In genomic region chr9:129835860-129836223, GRCh38 we compare ENCODE assay signal across 8 cellular contexts. TPM values are rescaled to one million over a fixed set of nuclear protein-coding genes. Genes with fewer than 3 reads are reported as not detected.
DNase-seq lines count a peak whose midpoint lies in the region; ATAC-seq, FAIRE-seq and TF ChIP-seq lines count a peak whose summit lies in the region.

No MANE protein-coding gene starts in this region.

- H3K36me3 Mint-ChIP-seq in activated naive CD8-positive, alpha-beta T cell treated with anti-CD3 and anti-CD28 coated beads for 36 hours: peaks cover 35% of the 10 kb centered on the region

- H3K27ac Mint-ChIP-seq in activated naive CD8-positive, alpha-beta T cell treated with anti-CD3 and anti-CD28 coated beads for 36 hours: peak overlapping the region; percentile 91

- H3K27me3 Mint-ChIP-seq in activated naive CD8-positive, alpha-beta T cell treated with anti-CD3 and anti-CD28 coated beads for 36 hours: no peaks in the 10 kb centered on the region

- no peak for TF ChIP-seq POLR2A in A549 (IDR thresholded peaks at IDR 0.05; ENCODE audit: low read length)

- FAIRE-seq in A549 (lab: Jason Lieb, UNC): no peak

- no peak for TF ChIP-seq EP300 in A549 (IDR thresholded peaks at IDR 0.05)

- 7% methylated on average over 19 of the region's 19 CpGs for WGBS in A549 (ENCODE audit: missing lambda C conversion rate)

- H3K9me3 ChIP-seq in A549 (no peaks in the 10 kb centered on the region), thoracic aorta (no peaks in the 10 kb centered on the region)

- peak overlapping the region; percentile 93 for H3K4me3 Mint-ChIP-seq in activated naive CD8-positive, alpha-beta T cell treated with anti-CD3 and anti-CD28 coated beads for 36 hours

- H3K27ac ChIP-seq in A549: peak overlapping the region; percentile 79 to 90
- H3K27ac ChIP-seq in thoracic aorta: peak overlapping the region; percentile 92 to 95

- CTCF ChIA-PET in A549 (lab: Yijun Ruan, JAX): no interaction called here

- POLR2A ChIA-PET in A549 (lab: Yijun Ruan, JAX): no interaction called here

- no peaks in the 10 kb centered on the region for H3K9me3 Mint-ChIP-seq in activated naive CD8-positive, alpha-beta T cell treated with anti-CD3 and anti-CD28 coated beads for 36 hours

- no peak for TF ChIP-seq CTCF in A549 (IDR thresholded peaks at IDR 0.05)
- TF ChIP-seq CTCF in HFF-Myc (IDR thresholded peaks at IDR 0.05; ENCODE audit: low read depth, low read length, missing control alignments): no peak
- no peak for TF ChIP-seq CTCF in thoracic aorta (IDR thresholded peaks at IDR 0.05)

- ATAC-seq in A549 (peak; percentile 3 to 18; a peak in 5 of 6 replicates), thoracic aorta (ENCODE audit: insufficient number of reproducible peaks, low FRiP score, low read depth) (peak; percentile 8), sciatic nerve (no peak), HG03025 (IDR thresholded peaks at IDR 0.05; ENCODE audit: low FRiP score, unreplicated experiment) (no peak)

- peak in 1 of 2 experiments; percentile 17 for DNase-seq in A549 (ENCODE audit: low read depth in 1 of 2, low spot score in 1 of 2)
- no peak for DNase-seq in HFF-Myc (ENCODE audit: extremely low read depth, low read depth)
- no peak for DNase-seq in activated naive CD8-positive, alpha-beta T cell treated with anti-CD3 and anti-CD28 coated beads for 36 hours
- peak; percentile 61 for DNase-seq in islet precursor cell
- no peak for DNase-seq in thoracic aorta (ENCODE audit: low spot score)
- no peak for DNase-seq in sciatic nerve (ENCODE audit: low spot score)
- DNase-seq in COR-L47 (lab: John Stamatoyannopoulos, UW): no peak

- TF ChIP-seq RAD21 in A549 (conservative IDR thresholded peaks at IDR 0.05 in 1 of 2, IDR thresholded peaks at IDR 0.05 in 1 of 2): no peak

- peaks cover 52% of the 10 kb centered on the region for H3K4me1 Mint-ChIP-seq in activated naive CD8-positive, alpha-beta T cell treated with anti-CD3 and anti-CD28 coated beads for 36 hours

- peak overlapping the region; percentile 93 for H3K4me2 ChIP-seq in A549

- no peaks in the 10 kb centered on the region for H3K27me3 ChIP-seq in thoracic aorta (replicated peaks; ENCODE audit: insufficient read depth)

- H3K36me3 ChIP-seq in thoracic aorta: peaks cover 13% of the 10 kb centered on the region

- intact Hi-C loops in sciatic nerve (cut with DNase I): no loop called here

- H3K4me3 ChIP-seq in A549 (peak overlapping the region; percentile 96), HFF-Myc (replicated peaks; ENCODE audit: low read depth, low read length) (peak overlapping the region; percentile 97), thoracic aorta (peak overlapping the region; percentile 86)

- peaks cover 15% of the 10 kb centered on the region; the same call in 2 of the 3 replicates for H3K4me1 ChIP-seq in A549
- peaks cover 32 to 54% of the 10 kb centered on the region in 2 donors for H3K4me1 ChIP-seq in thoracic aorta (ENCODE audit: control insufficient read depth in 1 of 2, low read depth in 2 of 2)

TF ChIP-seq in A549, 52 proteins besides CTCF, POLR2A, EP300 and RAD21:
- TF ChIP-seq CEBPB (IDR thresholded peaks at IDR 0.05) (no peak), EHF (CRISPR knock-in tag; IDR thresholded peaks at IDR 0.05) (no peak), RCOR1 (IDR thresholded peaks at IDR 0.05; ENCODE audit: low read depth, low read length) (no peak), HOXB5 (CRISPR knock-in tag; IDR thresholded peaks at IDR 0.05) (no peak), CHD4 (IDR thresholded peaks at IDR 0.05; ENCODE audit: borderline replicate concordance) (no peak), BCL3 (IDR thresholded peaks at IDR 0.05) (no peak), RFX5 (IDR thresholded peaks at IDR 0.05) (no peak), HDAC2 (IDR thresholded peaks at IDR 0.05) (no peak), FOSB (CRISPR knock-in tag; IDR thresholded peaks at IDR 0.05) (no peak), HMGXB4 (CRISPR knock-in tag; IDR thresholded peaks at IDR 0.05; ENCODE audit: borderline replicate concordance) (no peak), RARB (CRISPR knock-in tag; IDR thresholded peaks at IDR 0.05) (no peak), NPAS2 (CRISPR knock-in tag; IDR thresholded peaks at IDR 0.05; ENCODE audit: borderline replicate concordance) (no peak), MAFK (IDR thresholded peaks at IDR 0.05; ENCODE audit: partially characterized antibody) (no peak), MYC (IDR thresholded peaks at IDR 0.05; ENCODE audit: borderline replicate concordance, low read length) (no peak), CBX2 (IDR thresholded peaks at IDR 0.05; ENCODE audit: borderline replicate concordance, low read depth) (no peak), KDM5A (IDR thresholded peaks at IDR 0.05) (no peak), CBX8 (IDR thresholded peaks at IDR 0.05) (no peak)

RNA-seq across cellular contexts. Expression of gene USP20, which starts 0.6 kb away (rescaled TPM):
- 3.8 and 3.9 TPM in 2 replicates for polyA plus RNA-seq in A549 (2011; rRNA removed)
- polyA plus RNA-seq in A549 (2012; cell fraction: cytosol; rRNA removed): 6.7 and 7.7 TPM in 2 replicates
- 27.3 and 32.5 TPM in 2 replicates for polyA plus RNA-seq in A549 (2012; cell fraction: nucleus; rRNA removed)
- polyA plus RNA-seq in A549 (2017; fragmentation: RNase III; extraction: RNeasy Plus Mini Kit Qiagen cat#74134 plus additional on column Dnase treatment): 5.0 to 5.9 TPM (median 5.9 TPM) in 3 replicates
- 6.6 and 8.8 TPM in 2 replicates for polyA minus RNA-seq in A549 (2011; rRNA and poly(A)+ RNA removed)
- 10 to 100 TPM; 51.1 to 55.4 TPM for total RNA-seq in activated naive CD8-positive, alpha-beta T cell treated with anti-CD3 and anti-CD28 coated beads for 36 hours
- 10 to 100 TPM; 47.8 to 51.2 TPM for total RNA-seq in thoracic aorta
- 28.7 TPM for total RNA-seq in sciatic nerve

RNA-seq across cellular contexts. Expression of gene C9orf78, which starts 0.8 kb away (rescaled TPM):
- polyA plus RNA-seq in A549 (2011; rRNA removed): 58.0 and 91.4 TPM in 2 replicates
- polyA plus RNA-seq in A549 (2012; cell fraction: cytosol; rRNA removed): 34.3 and 38.0 TPM in 2 replicates
- polyA plus RNA-seq in A549 (2012; cell fraction: nucleus; rRNA removed): 6.0 and 10.5 TPM in 2 replicates
- 111 to 131 TPM (median 127 TPM) in 3 replicates for polyA plus RNA-seq in A549 (2017; fragmentation: RNase III; extraction: RNeasy Plus Mini Kit Qiagen cat#74134 plus additional on column Dnase treatment)
- 7.8 and 8.7 TPM in 2 replicates for polyA minus RNA-seq in A549 (2011; rRNA and poly(A)+ RNA removed)
- 10 to 100 TPM; 66.3 to 68.2 TPM for total RNA-seq in activated naive CD8-positive, alpha-beta T cell treated with anti-CD3 and anti-CD28 coated beads for 36 hours
- total RNA-seq in thoracic aorta: 100 to 1,000 TPM in 1 of 2 donors, 10 to 100 TPM in 1; 47.8 to 140 TPM
- total RNA-seq in sciatic nerve: 38.6 TPM

RNA-seq across cellular contexts. Expression of gene TOR1A, which starts 11.9 kb away (rescaled TPM):
- polyA plus RNA-seq in A549 (2011; rRNA removed) (74.9 and 77.3 TPM in 2 replicates), A549 (2017; fragmentation: RNase III; extraction: RNeasy Plus Mini Kit Qiagen cat#74134 plus additional on column Dnase treatment) (52.3 to 58.7 TPM (median 54.0 TPM) in 3 replicates)
- 52.8 and 62.0 TPM in 2 replicates for polyA plus RNA-seq in A549 (2012; cell fraction: cytosol; rRNA removed)
- polyA plus RNA-seq in A549 (2012; cell fraction: nucleus; rRNA removed): 42.8 and 52.6 TPM in 2 replicates
- 35.7 and 38.4 TPM in 2 replicates for polyA minus RNA-seq in A549 (2011; rRNA and poly(A)+ RNA removed)
- 10 to 100 TPM; 42.6 to 42.8 TPM for total RNA-seq in activated naive CD8-positive, alpha-beta T cell treated with anti-CD3 and anti-CD28 coated beads for 36 hours
- total RNA-seq in thoracic aorta (10 to 100 TPM; 36.1 to 39.3 TPM), sciatic nerve (24.6 TPM)

RNA-seq across cellular contexts. Expression of gene TOR1B, which starts 32.9 kb away (rescaled TPM):
- 32.4 and 38.0 TPM in 2 replicates for polyA plus RNA-seq in A549 (2011; rRNA removed)
- polyA plus RNA-seq in A549 (2012; cell fraction: cytosol; rRNA removed): 14.0 and 19.1 TPM in 2 replicates
- polyA plus RNA-seq in A549 (2012; cell fraction: nucleus; rRNA removed): 22.8 and 23.4 TPM in 2 replicates
- 23.3 to 26.9 TPM (median 24.9 TPM) in 3 replicates for polyA plus RNA-seq in A549 (2017; fragmentation: RNase III; extraction: RNeasy Plus Mini Kit Qiagen cat#74134 plus additional on column Dnase treatment)
- polyA minus RNA-seq in A549 (2011; rRNA and poly(A)+ RNA removed): 17.9 and 21.1 TPM in 2 replicates
- total RNA-seq in activated naive CD8-positive, alpha-beta T cell treated with anti-CD3 and anti-CD28 coated beads for 36 hours: 10 to 100 TPM; 18.7 to 19.8 TPM
- 10 to 100 TPM; 28.4 to 33.4 TPM for total RNA-seq in thoracic aorta
- total RNA-seq in sciatic nerve: 15.7 TPM

Comparison
In these comparisons a context has a peak if more than half of its experiments do, and no peak if none do; other contexts are left out.
1. ATAC-seq: peak in A549 (2 of 2) and thoracic aorta (single experiment); none in sciatic nerve (single experiment) and HG03025 (single experiment).
2. Peak in every context shown above with its lines, with median percentiles within 50 percentile points of each other: H3K4me3 ChIP-seq.